In genomic region chr4:23909671-23910070, GRCh38 we compare ENCODE assay signal across 26 cellular contexts. TPM values are rescaled to one million over a fixed set of nuclear protein-coding genes. Genes with fewer than 3 reads are reported as not detected.
"Had no signal": no experiment of that assay in that cellular context is flagged by ENCODE, and none has a peak within 500 bp of the region (broad histone marks: within the 10 kb centered on the region; RNA-seq: fewer than 3 reads in every experiment).

No MANE protein-coding gene starts in this region.

- H3K9me3 Mint-ChIP-seq: activated naive CD4-positive, alpha-beta T cell treated with anti-CD3 and anti-CD28 coated beads, Interleukin-2, amount 50 U/mL, for 24 hours; activated T-cell treated with anti-CD3 and anti-CD28 coated beads, Interleukin-2, amount 50 U/mL, for 24 hours; activated T-helper 1 cell treated with anti-CD3 and anti-CD28 coated beads, Interleukin-12 subunit alpha, Interleukin-12 subunit beta, Interleukin-2, Interleukin-4 antibody, amounts not matched to agents 30 ng/mL and 10 ng/mL and 1 ng/mL, durations not matched to agents 14 hours and 24 hours and 36 hours; WTC11 had no signal

- H3K4me3 Mint-ChIP-seq: activated CD8-positive, alpha-beta memory T cell treated with anti-CD3 and anti-CD28 coated beads, Interleukin-2, amount 10 ng/mL, durations not matched to agents 7 days and 5 days; activated naive CD4-positive, alpha-beta T cell treated with anti-CD3 and anti-CD28 coated beads, Interleukin-2, amount 50 U/mL, for 24 hours; activated T-cell treated with anti-CD3 and anti-CD28 coated beads, Interleukin-2, amount 50 U/mL, for 24 hours; activated T-helper 1 cell treated with anti-CD3 and anti-CD28 coated beads, Interleukin-12 subunit alpha, Interleukin-12 subunit beta, Interleukin-2, Interleukin-4 antibody, amounts not matched to agents 30 ng/mL and 10 ng/mL and 1 ng/mL, durations not matched to agents 14 hours and 24 hours and 36 hours; central memory CD8-positive, alpha-beta T cell; T-helper 17 cell; WTC11 had no signal

- H3K27ac Mint-ChIP-seq: activated CD8-positive, alpha-beta memory T cell treated with anti-CD3 and anti-CD28 coated beads, Interleukin-2, amount 10 ng/mL, durations not matched to agents 7 days and 5 days; activated naive CD4-positive, alpha-beta T cell treated with anti-CD3 and anti-CD28 coated beads, Interleukin-2, amount 50 U/mL, for 24 hours; activated T-cell treated with anti-CD3 and anti-CD28 coated beads, Interleukin-2, amount 50 U/mL, for 24 hours; activated T-helper 1 cell treated with anti-CD3 and anti-CD28 coated beads, Interleukin-12 subunit alpha, Interleukin-12 subunit beta, Interleukin-2, Interleukin-4 antibody, amounts not matched to agents 30 ng/mL and 10 ng/mL and 1 ng/mL, durations not matched to agents 14 hours and 24 hours and 36 hours; T-helper 17 cell; WTC11 had no signal

- H3K36me3 Mint-ChIP-seq: activated CD8-positive, alpha-beta memory T cell treated with anti-CD3 and anti-CD28 coated beads, Interleukin-2, amount 10 ng/mL, durations not matched to agents 7 days and 5 days; activated naive CD4-positive, alpha-beta T cell treated with anti-CD3 and anti-CD28 coated beads, Interleukin-2, amount 50 U/mL, for 24 hours; WTC11 had no signal

- H3K36me3 ChIP-seq: ascending aorta, MG63 had no signal

- H3K4me3 ChIP-seq: ascending aorta, body of pancreas, MG63 had no signal

- H3K27me3 ChIP-seq: ascending aorta, body of pancreas, MG63 had no signal

- H3K9me3 ChIP-seq: ascending aorta, body of pancreas, MG63 had no signal

- ATAC-seq: activated CD8-positive, alpha-beta memory T cell treated with anti-CD3 and anti-CD28 coated beads, Interleukin-2, amount 10 ng/mL, durations not matched to agents 7 days and 5 days; body of pancreas; T-helper 17 cell; WTC11 had no signal

- DNase-seq: activated CD4-positive, alpha-beta T cell treated with anti-CD3 and anti-CD28 coated beads for 48 hours; activated CD4-positive, alpha-beta T cell treated with anti-CD3 and anti-CD28 coated beads, Interleukin-2, amount 50 U/mL, for 4 hours; activated CD4-positive, CD25-positive, alpha-beta regulatory T cell treated with anti-CD3 and anti-CD28 coated beads, Interleukin-2, amount 50 U/mL, for 72 hours; activated CD8-positive, alpha-beta memory T cell treated with anti-CD3 and anti-CD28 coated beads, Interleukin-2, amount 10 ng/mL, durations not matched to agents 7 days and 5 days; activated effector memory CD4-positive, alpha-beta T cell treated with Interleukin-2 at 50 U/mL for 16 hours; activated naive CD4-positive, alpha-beta T cell; activated T-cell treated with anti-CD3 and anti-CD28 coated beads, Interleukin-2, amount 50 U/mL, for 24 hours; body of pancreas; KG1; MG63; NCI-H1417; NCI-H1930; NCI-H2107; NCI-H2171 treated with DMSO at 0.1 percent for 48 hours; NCI-H345; NCI-H510A; NCI-H526 treated with DMSO at 0.1 percent for 48 hours; NCI-H82; SIG-M5; T-helper 17 cell; T-helper 9 cell had no signal

- H3K27me3 Mint-ChIP-seq: activated CD8-positive, alpha-beta memory T cell treated with anti-CD3 and anti-CD28 coated beads, Interleukin-2, amount 10 ng/mL, durations not matched to agents 7 days and 5 days; activated naive CD4-positive, alpha-beta T cell treated with anti-CD3 and anti-CD28 coated beads, Interleukin-2, amount 50 U/mL, for 24 hours; activated T-cell treated with anti-CD3 and anti-CD28 coated beads, Interleukin-2, amount 50 U/mL, for 24 hours; central memory CD8-positive, alpha-beta T cell; T-helper 17 cell had no signal

- H3K27ac ChIP-seq: ascending aorta, body of pancreas had no signal

- H3K4me1 Mint-ChIP-seq: activated CD8-positive, alpha-beta memory T cell treated with anti-CD3 and anti-CD28 coated beads, Interleukin-2, amount 10 ng/mL, durations not matched to agents 7 days and 5 days; activated naive CD4-positive, alpha-beta T cell treated with anti-CD3 and anti-CD28 coated beads, Interleukin-2, amount 50 U/mL, for 24 hours; central memory CD8-positive, alpha-beta T cell; T-helper 17 cell had no signal

- H3K4me1 ChIP-seq: ascending aorta, body of pancreas had no signal

RNA-seq across cellular contexts. Expression of gene PPARGC1A, which starts 19.8 kb away (rescaled TPM):
- total RNA-seq: activated CD8-positive, alpha-beta memory T cell treated with anti-CD3 and anti-CD28 coated beads, Interleukin-2, amount 10 ng/mL, durations not matched to agents 7 days and 5 days; activated T-helper 1 cell treated with anti-CD3 and anti-CD28 coated beads, Interleukin-12 subunit alpha, Interleukin-12 subunit beta, Interleukin-2, Interleukin-4 antibody, amounts not matched to agents 30 ng/mL and 10 ng/mL and 1 ng/mL, durations not matched to agents 14 hours and 24 hours and 36 hours; T-helper 17 cell had no signal
